ENCODE assay signal across 8 cellular contexts in genomic region chr16:30557950-30558788, GRCh38. TPM values are rescaled to one million over a fixed set of nuclear protein-coding genes. Genes with fewer than 3 reads are reported as not detected.
DNase-seq lines count a peak whose midpoint lies in the region; ATAC-seq and TF ChIP-seq lines count a peak whose summit lies in the region.

Gene ZNF764, minus strand, starts transcription at chr16:30558374. Its CDS starts 192 bp downstream, at chr16:30558182.

- TF ChIP-seq CTCF in GM10248 (IDR thresholded peaks at IDR 0.05; ENCODE audit: control extremely low read depth, extremely low read depth, low read depth, missing control alignments) (no peak), testis (IDR thresholded peaks at IDR 0.05) (no peak)

- peaks cover 4% of the 10 kb centered on the region for H3K36me3 Mint-ChIP-seq in activated naive CD4-positive, alpha-beta T cell treated with anti-CD3 and anti-CD28 coated beads, Interleukin-2, amount 50 U/mL, for 24 hours

- POLR2A ChIA-PET in GM10248 (lab: Yijun Ruan, JAX) = interaction anchor here (0.6 to 1.5 kb wide), 11 partner anchors 10 to 128 kb away, joined by 3 to 7 read pairs (median 4); partner anchors contain the start of genes DCTPP1, FBRS, ZNF688 and ZNF747

- peaks cover 17% of the 10 kb centered on the region for H3K4me1 ChIP-seq in testis

- H3K27ac Mint-ChIP-seq in activated naive CD4-positive, alpha-beta T cell treated with anti-CD3 and anti-CD28 coated beads, Interleukin-2, amount 50 U/mL, for 24 hours = peak within 1 kb of the TSS; percentile 94

- ATAC-seq in HG02571 (IDR thresholded peaks at IDR 0.05; ENCODE audit: unreplicated experiment) (peak; percentile 87), SK-N-SH treated with all-trans-retinoic acid at 6 μM for 48 hours (peak; percentile 99)

- H3K9me3 Mint-ChIP-seq in activated naive CD4-positive, alpha-beta T cell treated with anti-CD3 and anti-CD28 coated beads, Interleukin-2, amount 50 U/mL, for 24 hours = no peaks in the 10 kb centered on the region

- no peaks in the 10 kb centered on the region for H3K36me3 ChIP-seq in testis (ENCODE audit: low read depth, missing control alignments)

- 0 to 2% methylated on average over 9 to 55 of the region's 75 CpGs for WGBS in testis, 2 donors

- no peaks in the 10 kb centered on the region for H3K9me3 ChIP-seq in testis

- no peak for TF ChIP-seq POLR2A in testis (IDR thresholded peaks at IDR 0.05)

- peaks cover 46% of the 10 kb centered on the region for H3K4me1 Mint-ChIP-seq in activated naive CD4-positive, alpha-beta T cell treated with anti-CD3 and anti-CD28 coated beads, Interleukin-2, amount 50 U/mL, for 24 hours

- DNase-seq in GM10248 (ENCODE audit: extremely low spot score) (peak; percentile 93), NCI-H1092 (lab: John Stamatoyannopoulos, UW) (peak; percentile 98), globus pallidus (ENCODE audit: low spot score) (peak; percentile 99), occipital lobe (lab: John Stamatoyannopoulos, UW) (peak; percentile 97), testis (peak; percentile 99)

- peak within 1 kb of the TSS; percentile 84 to 85 for H3K4me3 ChIP-seq in testis

- H3K27me3 ChIP-seq in testis = no peaks in the 10 kb centered on the region

- intact Hi-C loops in testis (cut with DNase I; ENCODE audit: low total_unique reads) = no loop called here

- CTCF ChIA-PET in GM10248 (lab: Yijun Ruan, JAX) = interaction anchor here (0.7 to 4.4 kb wide), 28 partner anchors 9 to 163 kb away, joined by 3 to 47 read pairs (median 3); partner anchors contain the start of genes DCTPP1, ZNF48, ZNF747 and ZNF771

- H3K27me3 Mint-ChIP-seq in activated naive CD4-positive, alpha-beta T cell treated with anti-CD3 and anti-CD28 coated beads, Interleukin-2, amount 50 U/mL, for 24 hours = no peaks in the 10 kb centered on the region

- peak within 1 kb of the TSS; percentile 91 for H3K4me3 Mint-ChIP-seq in activated naive CD4-positive, alpha-beta T cell treated with anti-CD3 and anti-CD28 coated beads, Interleukin-2, amount 50 U/mL, for 24 hours

- peak within 1 kb of the TSS; percentile 92 to 96 for H3K27ac ChIP-seq in testis

TF ChIP-seq in SK-N-SH treated with all-trans-retinoic acid at 6 μM for 48 hours, 23 proteins besides CTCF, POLR2A, EP300 and RAD21:
- TF ChIP-seq TSHZ2 (CRISPR knock-in tag; IDR thresholded peaks at IDR 0.05) (0 out of 2 replicates have a peak, but pooled peaks have one; percentile 21), TCF4 (CRISPR knock-in tag; IDR thresholded peaks at IDR 0.05; ENCODE audit: borderline replicate concordance) (no peak)

RNA-seq across cellular contexts. Expression of gene ZNF764, which starts in this region (rescaled TPM):
- total RNA-seq in occipital lobe = 6.9 TPM
- 10 to 100 TPM; 21.9 to 23.2 TPM for total RNA-seq in testis
- 11.3 TPM for polyA plus RNA-seq in testis (ENCODE audit: insufficient read depth, low read depth, low replicate concordance)

Comparison
In these comparisons a context has a peak if more than half of its experiments do, and no peak if none do; other contexts are left out.
1. Peak in every context shown above with its lines: DNase-seq, ATAC-seq, H3K4me3 ChIP-seq and H3K27ac ChIP-seq.